19 cellular contexts compared by ENCODE assay signal in the genomic region with DNA sequence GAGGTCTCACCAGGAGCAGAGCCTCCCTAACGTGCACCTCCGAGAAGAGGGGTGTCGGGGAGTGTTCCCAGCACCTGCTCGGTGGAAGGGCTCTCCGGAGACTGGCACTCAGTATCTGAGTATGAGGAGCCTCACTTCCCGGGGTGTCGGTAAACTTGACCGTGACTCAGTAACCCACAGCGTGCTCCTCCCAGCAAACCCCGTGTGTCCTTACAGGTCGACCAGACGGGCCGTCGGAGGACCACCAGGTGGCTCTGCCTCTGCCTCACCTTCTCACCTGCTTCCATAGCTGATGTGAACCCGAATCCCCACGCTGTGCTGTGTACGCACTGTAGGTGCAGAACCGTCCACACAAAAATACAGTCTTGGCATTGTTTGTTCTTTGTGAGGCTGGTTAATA. TPM values are rescaled to one million over a fixed set of nuclear protein-coding genes. Genes with fewer than 3 reads are reported as not detected.
"Had no signal": no experiment of that assay in that cellular context is flagged by ENCODE, and none has a peak within 500 bp of the region (broad histone marks: within the 10 kb centered on the region; RNA-seq: fewer than 3 reads in every experiment).

No MANE protein-coding gene starts in this region.

- H3K27me3 Mint-ChIP-seq: activated naive CD8-positive, alpha-beta T cell treated with anti-CD3 and anti-CD28 coated beads for 36 hours; brain; central memory CD8-positive, alpha-beta T cell had no signal

- ATAC-seq: activated T-cell treated with anti-CD3 and anti-CD28 coated beads, Interleukin-2, amount 50 U/mL, for 72 hours; mucosa of descending colon; naive thymus-derived CD4-positive, alpha-beta T cell; stimulated activated naive CD8-positive, alpha-beta T cell treated with anti-CD3 and anti-CD28 coated beads, Interleukin-15, Interleukin-2, amounts not matched to agents 100 U/mL and 50 U/mL, for 24 hours had no signal

- H3K4me3 ChIP-seq: mucosa of descending colon, skin epidermis, transverse colon had no signal

- H3K27ac ChIP-seq: neutrophil, skin epidermis, transverse colon had no signal

- H3K27ac Mint-ChIP-seq: activated naive CD8-positive, alpha-beta T cell treated with anti-CD3 and anti-CD28 coated beads for 36 hours; activated T-cell treated with anti-CD3 and anti-CD28 coated beads, Interleukin-2, amount 50 U/mL, for 72 hours; naive thymus-derived CD4-positive, alpha-beta T cell; T-helper 2 cell treated with Interferon-gamma antibody and Interleukin-4, amounts not matched to agents 5 μg/mL and 100 μg/mL, for 36 hours had no signal

- H3K4me1 Mint-ChIP-seq: activated naive CD8-positive, alpha-beta T cell treated with anti-CD3 and anti-CD28 coated beads for 36 hours; brain; central memory CD8-positive, alpha-beta T cell; naive thymus-derived CD4-positive, alpha-beta T cell had no signal

- H3K9me3 ChIP-seq: mucosa of descending colon, neutrophil, transverse colon had no signal

- H3K4me3 Mint-ChIP-seq: activated naive CD8-positive, alpha-beta T cell treated with anti-CD3 and anti-CD28 coated beads for 36 hours; activated T-cell treated with anti-CD3 and anti-CD28 coated beads, Interleukin-2, amount 50 U/mL, for 72 hours; brain; central memory CD8-positive, alpha-beta T cell; naive thymus-derived CD4-positive, alpha-beta T cell; T-helper 2 cell treated with Interferon-gamma antibody and Interleukin-4, amounts not matched to agents 5 μg/mL and 100 μg/mL, for 36 hours had no signal

- H3K36me3 ChIP-seq: neutrophil, transverse colon had no signal

- H3K36me3 Mint-ChIP-seq: activated naive CD8-positive, alpha-beta T cell treated with anti-CD3 and anti-CD28 coated beads for 36 hours; brain; naive thymus-derived CD4-positive, alpha-beta T cell had no signal

- H3K9me3 Mint-ChIP-seq: activated naive CD8-positive, alpha-beta T cell treated with anti-CD3 and anti-CD28 coated beads for 36 hours; activated T-cell treated with anti-CD3 and anti-CD28 coated beads, Interleukin-2, amount 50 U/mL, for 72 hours; central memory CD8-positive, alpha-beta T cell; T-helper 2 cell treated with Interferon-gamma antibody and Interleukin-4, amounts not matched to agents 5 μg/mL and 100 μg/mL, for 36 hours had no signal

- DNase-seq: activated CD4-positive, alpha-beta T cell treated with anti-CD3 and anti-CD28 coated beads, Interleukin-2, amount 50 U/mL, for 1 hour; activated naive CD8-positive, alpha-beta T cell treated with anti-CD3 and anti-CD28 coated beads for 36 hours; activated T-cell treated with anti-CD3 and anti-CD28 coated beads, Interleukin-2, amount 50 U/mL, for 72 hours; amygdala; cortex of kidney; effector CD8-positive, alpha-beta T cell; foreskin melanocyte; mucosa of descending colon; naive thymus-derived CD4-positive, alpha-beta T cell; stimulated activated CD4-positive, alpha-beta T cell treated with anti-CD3 and anti-CD28 coated beads, Interleukin-4, amount 100 ng/mL, for 4 hours; stimulated activated CD8-positive, alpha-beta memory T cell treated with anti-CD3 and anti-CD28 coated beads, Interleukin-4, amount 100 ng/mL, for 48 hours; stimulated activated naive CD8-positive, alpha-beta T cell treated with anti-CD3 and anti-CD28 coated beads, Interleukin-15, Interleukin-2, amounts not matched to agents 100 U/mL and 50 U/mL, for 24 hours; transverse colon had no signal

RNA-seq across cellular contexts. Expression of a gene that starts 29.0 kb away (rescaled TPM):
- total RNA-seq: activated naive CD8-positive, alpha-beta T cell treated with anti-CD3 and anti-CD28 coated beads for 36 hours had no signal

RNA-seq across cellular contexts. Expression of a gene that starts 43.3 kb away (rescaled TPM):
- total RNA-seq: activated naive CD8-positive, alpha-beta T cell treated with anti-CD3 and anti-CD28 coated beads for 36 hours; activated T-cell treated with anti-CD3 and anti-CD28 coated beads, Interleukin-2, amount 50 U/mL, for 72 hours; fibroblast of lung; naive thymus-derived CD4-positive, alpha-beta T cell had no signal
